In the genomic region with DNA sequence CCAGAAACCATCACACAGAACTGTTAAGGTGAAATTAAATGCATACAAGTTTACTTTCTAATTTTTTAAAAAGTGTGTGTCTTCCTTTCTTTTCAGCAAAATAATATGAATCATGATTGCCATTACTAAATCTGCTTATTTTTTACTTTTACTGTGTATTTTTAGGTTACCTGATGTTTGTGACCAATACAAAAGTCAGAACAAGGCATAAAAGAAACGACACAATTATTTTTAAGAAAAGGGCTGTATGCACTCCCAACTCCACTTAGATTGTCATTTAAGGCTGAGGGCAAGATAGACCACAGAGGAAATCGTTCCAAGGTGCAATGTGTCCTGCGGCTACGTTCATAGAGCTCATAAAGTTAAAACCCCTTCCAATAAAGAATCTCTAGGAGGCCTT, we compare ENCODE assay signal across 3 cellular contexts.
"Had no signal": no experiment of that assay in that cellular context is flagged by ENCODE, and none has a peak within 500 bp of the region (broad histone marks: within the 10 kb centered on the region; RNA-seq: fewer than 3 reads in every experiment).

No MANE protein-coding gene starts in this region.

- DNase-seq: IMR-90, KBM-7, KG1 had no signal
